Comparison of ENCODE assay signal across 27 cellular contexts in the genomic region with DNA sequence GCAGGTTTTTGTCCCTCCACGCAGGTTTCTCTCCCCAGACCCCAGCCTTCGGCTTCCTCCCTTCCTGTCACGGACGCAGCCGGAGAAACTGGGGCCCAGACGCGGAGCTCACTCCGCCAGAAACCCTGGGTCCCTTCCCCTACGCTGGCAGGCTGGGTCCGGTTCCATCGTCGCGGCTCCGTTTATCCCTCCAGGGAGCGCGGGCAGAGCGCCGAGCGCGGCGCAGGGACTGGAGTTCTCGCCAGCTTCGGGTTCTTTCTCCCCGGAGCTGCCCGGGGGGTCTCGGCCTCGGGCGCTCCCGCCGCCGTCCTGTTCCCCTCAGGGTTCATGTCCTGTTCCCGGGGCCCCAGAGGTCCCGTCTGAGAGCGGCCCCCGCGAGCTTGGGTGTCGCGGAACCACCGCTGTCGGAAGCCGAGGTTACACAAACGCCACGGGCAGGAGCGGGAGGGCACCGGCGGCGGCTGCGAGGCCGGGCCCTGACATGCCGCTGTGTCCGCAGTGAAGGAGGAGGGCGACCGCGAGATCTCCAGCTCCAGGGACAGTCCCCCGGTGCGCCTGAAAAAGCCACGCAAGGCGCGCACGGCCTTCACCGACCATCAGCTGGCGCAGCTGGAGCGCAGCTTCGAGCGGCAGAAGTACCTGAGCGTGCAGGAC. TPM values are rescaled to one million over a fixed set of nuclear protein-coding genes. Genes with fewer than 3 reads are reported as not detected.
DNase-seq lines count a peak whose midpoint lies in the region; ATAC-seq, FAIRE-seq and TF ChIP-seq lines count a peak whose summit lies in the region.
"Had no signal": no experiment of that assay in that cellular context is flagged by ENCODE, and none has a peak within 500 bp of the region (broad histone marks: within the 10 kb centered on the region; RNA-seq: fewer than 3 reads in every experiment).

No MANE protein-coding gene starts in this region.

- H3K36me3 ChIP-seq in HUES64 (ENCODE audit: insufficient read depth, low read length) (no peaks in the 10 kb centered on the region), H1 (ENCODE audit: control insufficient read depth in 2 of 4, insufficient read depth in 4 of 4, low read length in 3 of 4) (peaks cover 0 to 4% (median 0%) of the 10 kb centered on the region in 4 experiments; a peak in 1 of 8 replicates), neuronal stem cell (replicated peaks in 1 of 2; ENCODE audit: control insufficient read depth in 2 of 2, insufficient read depth in 2 of 2, low read length in 2 of 2) (no peaks in the 10 kb centered on the region)
- H3K36me3 ChIP-seq: gastrocnemius medialis had no signal

- no peak for FAIRE-seq in H1 (lab: Jason Lieb, UNC)
- FAIRE-seq: A204.1, GM12892 had no signal

- H3K9ac ChIP-seq in HUES64 (ENCODE audit: low read depth, low read length) (no peak overlapping the region), H1 (replicated peaks in 1 of 4; ENCODE audit: extremely low read depth in 1 of 4, low read depth in 3 of 4, low read length in 3 of 4) (no peak overlapping the region), neuronal stem cell (ENCODE audit: low read depth, low read length, poor library complexity) (peak overlapping the region; percentile 53)
- H3K9ac ChIP-seq: BLaER1 treated with 17β-estradiol and CSF1 and Interleukin-3, amounts not matched to agents 10 nM and 100 nM had no signal

- H4K20me1 ChIP-seq in H1 (replicated peaks in 1 of 2; ENCODE audit: control insufficient read depth in 1 of 2, insufficient read depth in 2 of 2, low read length in 2 of 2) = peaks cover 2 to 29% of the 10 kb centered on the region in 2 experiments

- H2BK120ac ChIP-seq in H1 (replicated peaks; ENCODE audit: low read depth, low read length) = no peak overlapping the region
- no peak overlapping the region for H2BK120ac ChIP-seq in neuronal stem cell (ENCODE audit: low read depth, low read length)

- no peak for TF ChIP-seq POLR2A in H1 (IDR thresholded peaks at IDR 0.05; ENCODE audit: control extremely low read depth in 1 of 2, low read depth in 2 of 2, low read length in 2 of 2)

- no peak for TF ChIP-seq CTCF in H1 (IDR thresholded peaks at IDR 0.05; ENCODE audit: control extremely low read depth in 1 of 3, insufficient read depth in 1 of 3, low read depth in 1 of 3, low read length in 3 of 3)

- H3K4me2 ChIP-seq in H1 (ENCODE audit: insufficient read depth in 1 of 2, low read depth in 2 of 2, low read length in 2 of 2) = peak overlapping the region; percentile 64 to 89
- no peak overlapping the region for H3K4me2 ChIP-seq in neuronal stem cell (ENCODE audit: insufficient read depth, low read length, poor library complexity, severe bottlenecking)
- H3K4me2 ChIP-seq: BLaER1 treated with 17β-estradiol and CSF1 and Interleukin-3, amounts not matched to agents 10 nM and 100 nM had no signal

- POLR2A ChIA-PET in H1 (lab: Charles Lee; ENCODE audit: partially characterized antibody) = interaction anchor here (1.1 to 2.9 kb wide), 3 partner anchors 10 to 177 kb away, joined by 3 to 10 read pairs (median 4); a partner anchor contains a TSS

- peak overlapping the region; percentile 98; the same call in 1 of the 2 replicates for H2BK12ac ChIP-seq in H1 (ENCODE audit: low read depth, low read length)
- no peak overlapping the region for H2BK12ac ChIP-seq in neuronal stem cell (ENCODE audit: low read length)

- H2AFZ ChIP-seq in H1 (ENCODE audit: low read length) = 0 out of 2 replicates have a peak overlapping the region, but pooled peaks have one; percentile 18
- H2AFZ ChIP-seq in neuronal stem cell (ENCODE audit: low read length) = peak overlapping the region; percentile 53

- H3K4ac ChIP-seq in H1 (replicated peaks; ENCODE audit: insufficient read length, low read depth, low read length) (no peak overlapping the region), neuronal stem cell (ENCODE audit: low read length) (no peak overlapping the region)

- H2BK5ac ChIP-seq in H1 (ENCODE audit: low read depth, low read length) = no peak overlapping the region
- H2BK5ac ChIP-seq in neuronal stem cell (ENCODE audit: low read length) = no peak overlapping the region

- no peak overlapping the region for H3K27ac ChIP-seq in HUES64 (ENCODE audit: low read depth, low read length)
- H3K27ac ChIP-seq in H1 (ENCODE audit: low read depth, low read length) = no peak overlapping the region
- H3K27ac ChIP-seq in neuronal stem cell (replicated peaks; ENCODE audit: low read length) = no peak overlapping the region
- H3K27ac ChIP-seq: BLaER1 treated with 17β-estradiol and CSF1 and Interleukin-3, amounts not matched to agents 10 nM and 100 nM; gastrocnemius medialis had no signal

- CTCF ChIA-PET in H1 (lab: Charles Lee; ENCODE audit: partially characterized antibody) = interaction anchor here (0.5 to 1.2 kb wide), 4 partner anchors 7 to 133 kb away, joined by 3 read pairs; no protein-coding TSS in a partner anchor

- no peak for ATAC-seq in HG03039 (IDR thresholded peaks at IDR 0.05; ENCODE audit: unreplicated experiment)
- ATAC-seq: activated CD4-positive, alpha-beta T cell treated with anti-CD3 and anti-CD28 coated beads for 36 hours; activated T-helper 17 cell treated with anti-CD3 and anti-CD28 coated beads, Interleukin-2, amount 50 U/mL, for 72 hours; esophagus mucosa; gastrocnemius medialis; left colon had no signal

- peak overlapping the region; percentile 80; the same call in 1 of the 2 replicates for H2BK20ac ChIP-seq in H1 (ENCODE audit: low read length)

- TF ChIP-seq EP300 in H1 (IDR thresholded peaks at IDR 0.05; ENCODE audit: borderline replicate concordance in 1 of 2, low read depth in 2 of 2, low read length in 2 of 2) = no peak

- no peak overlapping the region for H3K56ac ChIP-seq in H1 (replicated peaks; ENCODE audit: insufficient read length, low read depth, low read length)

- H3K27me3 ChIP-seq in HUES64 (ENCODE audit: insufficient read depth, low read length) = peaks cover 100% of the 10 kb centered on the region
- H3K27me3 ChIP-seq in H1 (replicated peaks in 1 of 4; ENCODE audit: control insufficient read depth in 3 of 4, extremely low read depth in 1 of 4, insufficient read depth in 3 of 4, low read length in 3 of 4) = peaks cover 79 to 91% (median 87%) of the 10 kb centered on the region in 4 experiments
- peaks cover 70 to 99% (median 98%) of the 10 kb centered on the region in 3 experiments for H3K27me3 ChIP-seq in neuronal stem cell (ENCODE audit: control insufficient read depth in 3 of 3, insufficient read depth in 3 of 3, low read depth in 1 of 3, low read length in 3 of 3)

- H3K9me3 ChIP-seq in HUES64 (ENCODE audit: insufficient read depth, low read depth, low read length) (no peaks in the 10 kb centered on the region), H1 (ENCODE audit: insufficient read depth in 2 of 2, low read depth in 1 of 2, low read length in 1 of 2) (no peaks in the 10 kb centered on the region), neuronal stem cell (replicated peaks in 1 of 2; ENCODE audit: control insufficient read depth in 2 of 2, insufficient read depth in 1 of 2, low read depth in 1 of 2, low read length in 2 of 2) (peaks cover 0 to 2% of the 10 kb centered on the region in 2 donors)
- H3K9me3 ChIP-seq: gastrocnemius medialis had no signal

- H3K79me1 ChIP-seq in H1 (ENCODE audit: low read depth, low read length) (no peaks in the 10 kb centered on the region), neuronal stem cell (ENCODE audit: low read depth, low read length) (no peaks in the 10 kb centered on the region)

- H3K4me3 ChIP-seq in HUES64 (ENCODE audit: low read length) = peak overlapping the region; percentile 30; the same call in 1 of the 2 replicates
- H3K4me3 ChIP-seq in H1 (ENCODE audit: extremely low read depth in 1 of 4, insufficient read depth in 2 of 4, low read depth in 3 of 4, low read length in 4 of 4) = peak overlapping the region; percentile 5 to 65 (median 12); a peak in 7 of 8 replicates
- peak overlapping the region in 1 of 2 donors; percentile 53 for H3K4me3 ChIP-seq in neuronal stem cell (ENCODE audit: low read length in 2 of 2)
- H3K4me3 ChIP-seq: BLaER1 treated with 17β-estradiol and CSF1 and Interleukin-3, amounts not matched to agents 10 nM and 100 nM; gastrocnemius medialis had no signal

- H3K4me1 ChIP-seq in HUES64 (ENCODE audit: insufficient read depth, low read length) (peaks cover 46% of the 10 kb centered on the region), H1 (replicated peaks in 1 of 4; ENCODE audit: control insufficient read depth in 3 of 4, insufficient read depth in 4 of 4, low read length in 3 of 4) (peaks cover 0 to 72% (median 45%) of the 10 kb centered on the region in 4 experiments; a peak in 6 of 7 replicates), neuronal stem cell (ENCODE audit: control insufficient read depth in 2 of 2, insufficient read depth in 1 of 2, low read depth in 1 of 2, low read length in 2 of 2) (peaks cover 5 to 11% of the 10 kb centered on the region in 2 donors)
- H3K4me1 ChIP-seq: gastrocnemius medialis had no signal

- DNase-seq in NCI-H2029 (lab: John Stamatoyannopoulos, UW) (peak; percentile 35), NCI-H2029 treated with DMSO at 0.1 percent for 48 hours (lab: John Stamatoyannopoulos, UW) (no peak), H1 (ENCODE audit: low read depth in 1 of 2, low spot score in 2 of 2) (peak in 1 of 2 experiments; percentile 68), neuronal stem cell (ENCODE audit: low spot score) (no peak), activated gamma-delta T cell treated with Interleukin-2 at 50 U/mL for 16 hours (no peak)
- DNase-seq in stimulated activated CD4-positive, alpha-beta T cell treated with anti-CD3 and anti-CD28 coated beads, Interleukin-4, amount 100 ng/mL, for 24 hours = no peak
- DNase-seq: activated CD4-positive, alpha-beta T cell treated with anti-CD3 and anti-CD28 coated beads for 36 hours; gastrocnemius medialis; left colon; NCI-H187; NCI-H446; RPMI8226; stimulated activated CD8-positive, alpha-beta memory T cell treated with anti-CD3 and anti-CD28 coated beads, Interleukin-4, amount 100 ng/mL, for 48 hours had no signal

- no peak overlapping the region for H2BK15ac ChIP-seq in H1 (ENCODE audit: low read length)
- H2BK15ac ChIP-seq in neuronal stem cell (ENCODE audit: low read length) = peak overlapping the region; percentile 35

- H3K23me2 ChIP-seq in H1 (ENCODE audit: low read depth, low read length) = peaks cover 14% of the 10 kb centered on the region

- no peak overlapping the region for H3K23ac ChIP-seq in H1 (ENCODE audit: insufficient read length)
- H3K23ac ChIP-seq in neuronal stem cell (ENCODE audit: low read depth, low read length, poor library complexity) = peak overlapping the region; percentile 50

- peak overlapping the region; percentile 71 for H3K18ac ChIP-seq in H1 (ENCODE audit: extremely low read depth, low read length)
- peak overlapping the region; percentile 62 for H3K18ac ChIP-seq in neuronal stem cell (ENCODE audit: low read length)

- H3K14ac ChIP-seq in H1 (ENCODE audit: insufficient read length) = no peak overlapping the region
- H3K14ac ChIP-seq in neuronal stem cell (ENCODE audit: low read length) = no peak overlapping the region

- WGBS in HUES64 = 1% methylated on average over 66 of the region's 66 CpGs
- 4% methylated on average over 50 of the region's 66 CpGs; no CpG with 5 or more reads in 1 of the 2 experiments for WGBS in H1 (ENCODE audit: extremely low coverage in 1 of 2, insufficient coverage in 1 of 2, insufficient read length in 1 of 2, insufficient replicate concordance in 2 of 2, low coverage in 1 of 2, low lambda C conversion rate in 2 of 2, missing lambda C conversion rate in 1 of 2), 2 experiments
- no CpG with 5 or more reads among the region's 66 CpGs for WGBS in neuronal stem cell (ENCODE audit: extremely low coverage in 2 of 2, insufficient read length in 2 of 2, insufficient replicate concordance in 1 of 2), 2 donors

- H3K79me2 ChIP-seq in H1 (ENCODE audit: control insufficient read depth in 1 of 2, insufficient read depth in 2 of 2, low read length in 2 of 2) = no peaks in the 10 kb centered on the region

- H4K91ac ChIP-seq in H1 (replicated peaks; ENCODE audit: insufficient read length, low read length) (peak overlapping the region; percentile 38), neuronal stem cell (ENCODE audit: low read depth, low read length, poor library complexity) (no peak overlapping the region)

- H4K8ac ChIP-seq in H1 (ENCODE audit: extremely low read depth, insufficient read depth, low read length) (peak overlapping the region; percentile 73; the same call in 1 of the 2 replicates), neuronal stem cell (ENCODE audit: low read depth, low read length) (no peak overlapping the region)

- TF ChIP-seq RAD21 in H1 (IDR thresholded peaks at IDR 0.05 in 1 of 2, conservative IDR thresholded peaks at IDR 0.05 in 1 of 2; ENCODE audit: low read depth in 2 of 2, low read length in 2 of 2) = no peak

- H4K5ac ChIP-seq in H1 (ENCODE audit: insufficient read length, low read depth, low read length) = no peak overlapping the region

- H2AK5ac ChIP-seq in H1 (ENCODE audit: low read depth, low read length) (no peak overlapping the region), neuronal stem cell (ENCODE audit: low read depth, low read length) (no peak overlapping the region)

RNA-seq across cellular contexts. Expression of a gene that starts 4.6 kb away (rescaled TPM):
- polyA plus RNA-seq in HUES64 (2013, experiment 1 of 2) = not detected
- 0.13 TPM for polyA plus RNA-seq in HUES64 (2013, experiment 2 of 2)
- not detected in 2 replicates for total RNA-seq in H1 (2021; fragmentation: NEBNext Ultra II Directional; extraction: Animal tissue kit (Norgen Biotek cat#: 25700))
- polyA plus RNA-seq in H1 (2011; rRNA removed) = 0.06 TPM in 1 of 2 replicates, not detected in the other
- 0.03 TPM for polyA plus RNA-seq in H1 (2011; cell fraction: cytosol; rRNA removed)
- 0.14 TPM for polyA plus RNA-seq in H1 (2011; cell fraction: nucleus; rRNA removed)
- not detected in 4 replicates for polyA plus RNA-seq in H1 (2012, experiment 1 of 2)
- not detected for polyA plus RNA-seq in H1 (2012, experiment 2 of 2)
- polyA plus RNA-seq in H1 (2013, experiment 1 of 2) = not detected
- not detected for polyA plus RNA-seq in H1 (2013, experiment 2 of 2)
- not detected in 2 replicates for polyA minus RNA-seq in H1 (2011; rRNA and poly(A)+ RNA removed)
- polyA minus RNA-seq in H1 (2011; cell fraction: cytosol; rRNA and poly(A)+ RNA removed) = not detected
- polyA minus RNA-seq in H1 (2011; cell fraction: nucleus; rRNA and poly(A)+ RNA removed) = not detected
- polyA plus RNA-seq in neuronal stem cell (2013, experiment 1 of 2) = 0.08 TPM
- 0.10 TPM for polyA plus RNA-seq in neuronal stem cell (2013, experiment 2 of 2)
- total RNA-seq: activated CD4-positive, alpha-beta T cell treated with anti-CD3 and anti-CD28 coated beads for 36 hours; activated T-helper 17 cell treated with anti-CD3 and anti-CD28 coated beads, Interleukin-2, amount 50 U/mL, for 72 hours; cardiac septum; dorsolateral prefrontal cortex; esophagus mucosa; gastrocnemius medialis; HT-29; left colon; MCF 10A; pulmonary artery endothelial cell; subcutaneous adipose tissue; urinary bladder had no signal
- polyA plus RNA-seq: urinary bladder had no signal
